In genomic region chr14:33943081-33943480, GRCh38 we compare ENCODE assay signal across 12 cellular contexts. TPM values are rescaled to one million over a fixed set of nuclear protein-coding genes. Genes with fewer than 3 reads are reported as not detected.
DNase-seq lines count a peak whose midpoint lies in the region; TF ChIP-seq lines count a peak whose summit lies in the region.
"Had no signal": no experiment of that assay in that cellular context is flagged by ENCODE, and none has a peak within 500 bp of the region (broad histone marks: within the 10 kb centered on the region; RNA-seq: fewer than 3 reads in every experiment).

No MANE protein-coding gene starts in this region.

- CTCF ChIA-PET in MCF 10A (lab: Yijun Ruan, JAX) = interaction anchor here (0.6 to 1.1 kb wide), 2 partner anchors 511 to 1820 kb away, joined by 3 read pairs; no protein-coding TSS in a partner anchor

- DNase-seq in MCF 10A (ENCODE audit: unreplicated experiment) = peak; percentile 26
- no peak for DNase-seq in breast epithelium (ENCODE audit: low spot score in 2 of 2)
- DNase-seq in NCI-H510A (lab: John Stamatoyannopoulos, UW) = peak; percentile 49
- DNase-seq in head of caudate nucleus = peak in 38 of 42 donors; percentile 24 to 89 (median 68)
- DNase-seq in transverse colon = peak; percentile 45
- DNase-seq in esophagus squamous epithelium (lab: John Stamatoyannopoulos, UW) = no peak
- no peak for DNase-seq in OCI-M1 (lab: John Stamatoyannopoulos, UW)
- DNase-seq in osteocyte (ENCODE audit: extremely low spot score, unreplicated experiment) = no peak
- DNase-seq: cerebellar nuclear complex; foreskin melanocyte; stimulated activated CD4-positive, alpha-beta T cell treated with anti-CD3 and anti-CD28 coated beads, Interleukin-1b, Interleukin-23, amount 100 ng/mL, for 48 hours had no signal

- H3K4me3 ChIP-seq in breast epithelium (no peak overlapping the region), transverse colon (no peak overlapping the region), esophagus squamous epithelium (no peak overlapping the region)
- H3K4me3 ChIP-seq: tibial nerve had no signal

- H3K4me3 Mint-ChIP-seq in MCF 10A (ENCODE audit: unreplicated experiment) = no peak overlapping the region
- H3K4me3 Mint-ChIP-seq in osteocyte (ENCODE audit: unreplicated experiment) = no peak overlapping the region

- H3K27me3 Mint-ChIP-seq in MCF 10A (ENCODE audit: insufficient read depth, unreplicated experiment) = no peaks in the 10 kb centered on the region
- H3K27me3 Mint-ChIP-seq in osteocyte (ENCODE audit: unreplicated experiment) = peaks cover 21% of the 10 kb centered on the region

- intact Hi-C loops in MCF 10A (cut with micrococcal nuclease) (no loop called here), breast epithelium (cut with DNase I; ENCODE audit: low total_unique reads) (no loop called here), head of caudate nucleus (cut with DNase I) (no loop called here), transverse colon (cut with DNase I; ENCODE audit: low total_unique reads) (no loop called here), esophagus squamous epithelium (cut with DNase I) (no loop called here)

- H3K4me1 ChIP-seq in breast epithelium (peaks cover 2 to 7% of the 10 kb centered on the region in 2 donors), transverse colon (peaks cover 0 to 85% (median 35%) of the 10 kb centered on the region in 4 donors), esophagus squamous epithelium (peaks cover 5 to 36% (median 12%) of the 10 kb centered on the region in 3 donors)

- TF ChIP-seq POLR2A in breast epithelium (IDR thresholded peaks at IDR 0.05) = no peak
- TF ChIP-seq POLR2A in transverse colon (IDR thresholded peaks at IDR 0.05) = no peak
- no peak for TF ChIP-seq POLR2A in esophagus squamous epithelium (IDR thresholded peaks at IDR 0.05)

- in situ Hi-C loops in transverse colon (cut with MboI; ENCODE audit: low pct_ligation_motif_present in 1 of 4, low pct_unique_long_range_greater_than_20kb in 1 of 4, low sequenced_read_pairs in 3 of 4) = no loop called here

- BruUV-seq in MCF 10A (replicated peaks; lab: Mats Ljungman, UMichigan) = no TSS peak

- H3K9me3 Mint-ChIP-seq in MCF 10A (ENCODE audit: unreplicated experiment) (no peaks in the 10 kb centered on the region), osteocyte (ENCODE audit: unreplicated experiment) (no peaks in the 10 kb centered on the region)

- H3K27me3 ChIP-seq in breast epithelium = no peaks in the 10 kb centered on the region
- no peaks in the 10 kb centered on the region for H3K27me3 ChIP-seq in transverse colon
- H3K27me3 ChIP-seq in esophagus squamous epithelium = no peaks in the 10 kb centered on the region

- peaks cover 5% of the 10 kb centered on the region for H3K4me1 Mint-ChIP-seq in MCF 10A (ENCODE audit: insufficient read depth, unreplicated experiment)
- no peaks in the 10 kb centered on the region for H3K4me1 Mint-ChIP-seq in osteocyte (ENCODE audit: unreplicated experiment)

- no peak for TF ChIP-seq CTCF in MCF 10A (IDR thresholded peaks at IDR 0.05; ENCODE audit: unreplicated experiment)
- TF ChIP-seq CTCF in breast epithelium (IDR thresholded peaks at IDR 0.05) = no peak
- no peak for TF ChIP-seq CTCF in transverse colon (IDR thresholded peaks at IDR 0.05)
- TF ChIP-seq CTCF in esophagus squamous epithelium (IDR thresholded peaks at IDR 0.05) = no peak
- no peak for TF ChIP-seq CTCF in osteocyte (IDR thresholded peaks at IDR 0.05)

- H3K27ac ChIP-seq in breast epithelium (peak overlapping the region in 1 of 2 donors; percentile 22), transverse colon (peak overlapping the region; percentile 4 to 59 (median 37)), esophagus squamous epithelium (no peak overlapping the region)
- H3K27ac ChIP-seq: tibial nerve had no signal

- H3K36me3 Mint-ChIP-seq in MCF 10A (ENCODE audit: insufficient read depth, unreplicated experiment) (no peaks in the 10 kb centered on the region), osteocyte (ENCODE audit: unreplicated experiment) (no peaks in the 10 kb centered on the region)

- H3K9me3 ChIP-seq in breast epithelium (no peaks in the 10 kb centered on the region), transverse colon (no peaks in the 10 kb centered on the region), esophagus squamous epithelium (no peaks in the 10 kb centered on the region)
- H3K9me3 ChIP-seq: tibial nerve had no signal

- H3K27ac Mint-ChIP-seq in MCF 10A (ENCODE audit: low read depth, unreplicated experiment) (no peak overlapping the region), osteocyte (ENCODE audit: unreplicated experiment) (no peak overlapping the region)

- H3K36me3 ChIP-seq in breast epithelium (no peaks in the 10 kb centered on the region), transverse colon (no peaks in the 10 kb centered on the region), esophagus squamous epithelium (no peaks in the 10 kb centered on the region)
- H3K36me3 ChIP-seq: tibial nerve had no signal

- no peak for TF ChIP-seq EP300 in transverse colon (IDR thresholded peaks at IDR 0.05; ENCODE audit: low read depth)

- 39 to 42% methylated on average over 3 to 5 of the region's 5 CpGs for WGBS in transverse colon (ENCODE audit: low coverage in 1 of 2), 2 donors
- 54 to 56% methylated on average over 5 of the region's 5 CpGs for WGBS in esophagus squamous epithelium, 2 donors

- POLR2A ChIA-PET in MCF 10A (lab: Yijun Ruan, JAX) = no interaction called here

RNA-seq across cellular contexts. Expression of gene EGLN3, which starts 7.8 kb away (rescaled TPM):
- total RNA-seq in MCF 10A (2022) = 0.17 and 0.54 TPM in 2 replicates
- 10 to 100 TPM in 2 of 3 donors, 1 to 10 TPM in 1; 3.2 to 16.4 (median 13.9) TPM for total RNA-seq in breast epithelium
- 100 to 1,000 TPM in 1 of 4 donors, 10 to 100 TPM in 3; 10.7 to 125 (median 45.2) TPM for total RNA-seq in transverse colon
- 10 to 100 TPM; 11.4 to 35.1 (median 25.0) TPM for total RNA-seq in esophagus squamous epithelium
- 0.37 and 0.38 TPM in 2 replicates for total RNA-seq in osteocyte

Comparison
In these comparisons a context has a peak if more than half of its experiments do, and no peak if none do; other contexts are left out.
1. DNase-seq: peak in MCF 10A (single experiment), NCI-H510A (single experiment), head of caudate nucleus (38 of 42) and transverse colon (single experiment); none in breast epithelium (0 of 2), esophagus squamous epithelium (single experiment), OCI-M1 (single experiment) and osteocyte (single experiment).
2. H3K27ac ChIP-seq: peak in transverse colon (4 of 4); none in esophagus squamous epithelium (0 of 4).